2 cellular contexts compared by ENCODE assay signal in the genomic region with DNA sequence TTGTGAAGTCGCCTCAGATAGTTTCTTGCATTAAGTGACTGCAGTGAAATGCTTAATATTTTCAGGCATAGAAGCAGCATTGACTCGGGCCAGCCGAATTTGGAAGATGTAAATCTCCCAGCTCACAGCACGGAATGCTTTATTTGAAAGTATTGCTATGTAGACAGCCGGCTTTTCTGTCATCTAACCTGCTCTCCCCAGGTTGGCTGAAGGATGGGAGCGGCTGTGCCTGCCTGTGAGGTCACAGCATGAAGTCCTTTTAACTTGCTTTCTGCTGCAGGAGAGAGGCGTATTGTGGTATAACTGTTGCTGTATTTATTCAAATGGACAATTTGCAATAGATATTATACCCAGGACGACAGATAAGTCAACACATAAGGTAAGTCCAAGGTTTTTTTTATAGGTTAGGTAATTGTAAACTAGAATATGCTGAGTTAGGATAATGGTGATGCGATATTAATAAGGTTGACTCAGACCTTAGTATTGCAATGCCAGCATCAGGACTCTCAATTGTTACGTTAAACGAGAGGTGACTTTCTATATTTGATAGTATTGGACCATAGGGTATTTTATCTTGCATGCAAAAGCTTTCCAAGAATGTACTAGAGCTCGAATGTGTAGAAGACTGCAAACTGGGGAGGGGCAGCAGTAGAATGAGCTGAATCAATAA.
TF ChIP-seq lines count a peak whose summit lies in the region.

No MANE protein-coding gene starts in this region.

TF ChIP-seq in GM23338, 12 proteins besides CTCF, POLR2A, EP300 and RAD21 (continued from another document):
- TF ChIP-seq, protein P1, sequence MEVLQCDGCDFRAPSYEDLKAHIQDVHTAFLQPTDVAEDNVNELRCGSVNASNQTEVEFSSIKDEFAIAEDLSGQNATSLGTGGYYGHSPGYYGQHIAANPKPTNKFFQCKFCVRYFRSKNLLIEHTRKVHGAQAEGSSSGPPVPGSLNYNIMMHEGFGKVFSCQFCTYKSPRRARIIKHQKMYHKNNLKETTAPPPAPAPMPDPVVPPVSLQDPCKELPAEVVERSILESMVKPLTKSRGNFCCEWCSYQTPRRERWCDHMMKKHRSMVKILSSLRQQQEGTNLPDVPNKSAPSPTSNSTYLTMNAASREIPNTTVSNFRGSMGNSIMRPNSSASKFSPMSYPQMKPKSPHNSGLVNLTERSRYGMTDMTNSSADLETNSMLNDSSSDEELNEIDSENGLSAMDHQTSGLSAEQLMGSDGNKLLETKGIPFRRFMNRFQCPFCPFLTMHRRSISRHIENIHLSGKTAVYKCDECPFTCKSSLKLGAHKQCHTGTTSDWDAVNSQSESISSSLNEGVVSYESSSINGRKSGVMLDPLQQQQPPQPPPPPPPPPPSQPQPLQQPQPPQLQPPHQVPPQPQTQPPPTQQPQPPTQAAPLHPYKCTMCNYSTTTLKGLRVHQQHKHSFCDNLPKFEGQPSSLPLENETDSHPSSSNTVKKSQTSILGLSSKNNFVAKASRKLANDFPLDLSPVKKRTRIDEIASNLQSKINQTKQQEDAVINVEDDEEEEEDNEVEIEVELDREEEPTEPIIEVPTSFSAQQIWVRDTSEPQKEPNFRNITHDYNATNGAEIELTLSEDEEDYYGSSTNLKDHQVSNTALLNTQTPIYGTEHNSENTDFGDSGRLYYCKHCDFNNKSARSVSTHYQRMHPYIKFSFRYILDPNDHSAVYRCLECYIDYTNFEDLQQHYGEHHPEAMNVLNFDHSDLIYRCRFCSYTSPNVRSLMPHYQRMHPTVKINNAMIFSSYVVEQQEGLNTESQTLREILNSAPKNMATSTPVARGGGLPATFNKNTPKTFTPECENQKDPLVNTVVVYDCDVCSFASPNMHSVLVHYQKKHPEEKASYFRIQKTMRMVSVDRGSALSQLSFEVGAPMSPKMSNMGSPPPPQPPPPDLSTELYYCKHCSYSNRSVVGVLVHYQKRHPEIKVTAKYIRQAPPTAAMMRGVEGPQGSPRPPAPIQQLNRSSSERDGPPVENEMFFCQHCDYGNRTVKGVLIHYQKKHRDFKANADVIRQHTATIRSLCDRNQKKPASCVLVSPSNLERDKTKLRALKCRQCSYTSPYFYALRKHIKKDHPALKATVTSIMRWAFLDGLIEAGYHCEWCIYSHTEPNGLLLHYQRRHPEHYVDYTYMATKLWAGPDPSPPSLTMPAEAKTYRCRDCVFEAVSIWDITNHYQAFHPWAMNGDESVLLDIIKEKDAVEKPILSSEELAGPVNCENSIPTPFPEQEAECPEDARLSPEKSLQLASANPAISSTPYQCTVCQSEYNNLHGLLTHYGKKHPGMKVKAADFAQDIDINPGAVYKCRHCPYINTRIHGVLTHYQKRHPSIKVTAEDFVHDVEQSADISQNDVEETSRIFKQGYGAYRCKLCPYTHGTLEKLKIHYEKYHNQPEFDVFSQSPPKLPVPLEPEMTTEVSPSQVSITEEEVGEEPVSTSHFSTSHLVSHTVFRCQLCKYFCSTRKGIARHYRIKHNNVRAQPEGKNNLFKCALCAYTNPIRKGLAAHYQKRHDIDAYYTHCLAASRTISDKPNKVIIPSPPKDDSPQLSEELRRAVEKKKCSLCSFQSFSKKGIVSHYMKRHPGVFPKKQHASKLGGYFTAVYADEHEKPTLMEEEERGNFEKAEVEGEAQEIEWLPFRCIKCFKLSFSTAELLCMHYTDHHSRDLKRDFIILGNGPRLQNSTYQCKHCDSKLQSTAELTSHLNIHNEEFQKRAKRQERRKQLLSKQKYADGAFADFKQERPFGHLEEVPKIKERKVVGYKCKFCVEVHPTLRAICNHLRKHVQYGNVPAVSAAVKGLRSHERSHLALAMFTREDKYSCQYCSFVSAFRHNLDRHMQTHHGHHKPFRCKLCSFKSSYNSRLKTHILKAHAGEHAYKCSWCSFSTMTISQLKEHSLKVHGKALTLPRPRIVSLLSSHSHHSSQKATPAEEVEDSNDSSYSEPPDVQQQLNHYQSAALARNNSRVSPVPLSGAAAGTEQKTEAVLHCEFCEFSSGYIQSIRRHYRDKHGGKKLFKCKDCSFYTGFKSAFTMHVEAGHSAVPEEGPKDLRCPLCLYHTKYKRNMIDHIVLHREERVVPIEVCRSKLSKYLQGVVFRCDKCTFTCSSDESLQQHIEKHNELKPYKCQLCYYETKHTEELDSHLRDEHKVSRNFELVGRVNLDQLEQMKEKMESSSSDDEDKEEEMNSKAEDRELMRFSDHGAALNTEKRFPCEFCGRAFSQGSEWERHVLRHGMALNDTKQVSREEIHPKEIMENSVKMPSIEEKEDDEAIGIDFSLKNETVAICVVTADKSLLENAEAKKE (CRISPR knock-in tag; IDR thresholded peaks at IDR 0.05): no peak

TF ChIP-seq in neural cell, 6 proteins besides CTCF, POLR2A, EP300 and RAD21 (continued from another document):
- TF ChIP-seq, protein P2, sequence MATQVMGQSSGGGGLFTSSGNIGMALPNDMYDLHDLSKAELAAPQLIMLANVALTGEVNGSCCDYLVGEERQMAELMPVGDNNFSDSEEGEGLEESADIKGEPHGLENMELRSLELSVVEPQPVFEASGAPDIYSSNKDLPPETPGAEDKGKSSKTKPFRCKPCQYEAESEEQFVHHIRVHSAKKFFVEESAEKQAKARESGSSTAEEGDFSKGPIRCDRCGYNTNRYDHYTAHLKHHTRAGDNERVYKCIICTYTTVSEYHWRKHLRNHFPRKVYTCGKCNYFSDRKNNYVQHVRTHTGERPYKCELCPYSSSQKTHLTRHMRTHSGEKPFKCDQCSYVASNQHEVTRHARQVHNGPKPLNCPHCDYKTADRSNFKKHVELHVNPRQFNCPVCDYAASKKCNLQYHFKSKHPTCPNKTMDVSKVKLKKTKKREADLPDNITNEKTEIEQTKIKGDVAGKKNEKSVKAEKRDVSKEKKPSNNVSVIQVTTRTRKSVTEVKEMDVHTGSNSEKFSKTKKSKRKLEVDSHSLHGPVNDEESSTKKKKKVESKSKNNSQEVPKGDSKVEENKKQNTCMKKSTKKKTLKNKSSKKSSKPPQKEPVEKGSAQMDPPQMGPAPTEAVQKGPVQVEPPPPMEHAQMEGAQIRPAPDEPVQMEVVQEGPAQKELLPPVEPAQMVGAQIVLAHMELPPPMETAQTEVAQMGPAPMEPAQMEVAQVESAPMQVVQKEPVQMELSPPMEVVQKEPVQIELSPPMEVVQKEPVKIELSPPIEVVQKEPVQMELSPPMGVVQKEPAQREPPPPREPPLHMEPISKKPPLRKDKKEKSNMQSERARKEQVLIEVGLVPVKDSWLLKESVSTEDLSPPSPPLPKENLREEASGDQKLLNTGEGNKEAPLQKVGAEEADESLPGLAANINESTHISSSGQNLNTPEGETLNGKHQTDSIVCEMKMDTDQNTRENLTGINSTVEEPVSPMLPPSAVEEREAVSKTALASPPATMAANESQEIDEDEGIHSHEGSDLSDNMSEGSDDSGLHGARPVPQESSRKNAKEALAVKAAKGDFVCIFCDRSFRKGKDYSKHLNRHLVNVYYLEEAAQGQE (IDR thresholded peaks at IDR 0.05; ENCODE audit: borderline replicate concordance): no peak
- TF ChIP-seq SMC3 (conservative IDR thresholded peaks at IDR 0.05; ENCODE audit: poor library complexity) (no peak), TAF1 (IDR thresholded peaks at IDR 0.05; ENCODE audit: low read depth) (no peak)
